ENCODE assay signal across 1 cellular context in the genomic region with DNA sequence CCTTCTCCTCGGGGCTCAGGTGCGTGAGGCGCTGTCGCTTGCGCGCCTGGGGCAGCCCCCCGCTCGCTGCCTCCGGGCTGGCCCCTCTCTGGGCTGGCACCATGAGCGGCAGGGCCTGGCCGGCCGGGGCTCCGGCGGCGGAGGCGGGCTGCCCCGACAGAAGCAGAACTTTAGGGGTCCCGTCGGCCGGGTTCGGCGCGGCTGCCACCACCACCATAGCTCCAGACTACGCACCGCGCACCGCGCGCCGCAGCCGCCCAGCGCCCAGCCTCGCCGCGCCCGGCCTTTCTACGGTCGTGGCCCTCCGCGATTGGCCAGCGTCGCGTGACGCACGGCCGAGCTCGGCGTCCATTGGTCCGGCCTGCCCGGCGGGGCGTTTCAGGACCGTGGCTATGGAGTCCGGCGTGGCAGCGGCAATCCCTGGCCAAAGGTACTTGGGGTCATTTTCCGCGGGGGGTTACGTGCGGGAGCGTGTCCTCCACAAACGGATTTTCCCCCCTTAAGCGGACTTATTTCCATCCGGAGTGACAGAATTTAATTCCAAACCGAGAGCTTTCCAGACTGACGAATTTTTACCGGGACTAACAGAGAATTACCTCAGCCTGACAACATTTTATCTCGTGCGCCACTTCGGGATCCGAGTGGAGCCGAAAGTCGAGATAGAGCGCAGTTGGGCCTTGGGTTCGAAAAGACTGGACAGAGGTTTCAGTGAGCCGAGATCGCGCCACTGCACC.
TF ChIP-seq lines count a peak whose summit lies in the region.

TSS of gene XBP1 (minus strand) at position 262 of the 734 bp plus-strand sequence.

TF ChIP-seq in K562, 482 proteins besides CTCF, POLR2A, EP300 and RAD21 (continued from another document and continues in another):
- TF ChIP-seq SFPQ (IDR thresholded peaks at IDR 0.05; ENCODE audit: low read depth, low read length) = no peak
- TF ChIP-seq ZBTB5 (IDR thresholded peaks at IDR 0.05) = no peak
- no peak for TF ChIP-seq SIRT6 (IDR thresholded peaks at IDR 0.05; ENCODE audit: low read depth, low read length)
- TF ChIP-seq CTCFL (IDR thresholded peaks at IDR 0.05; ENCODE audit: borderline replicate concordance, insufficient read depth, low read depth, low read length, poor library complexity, severe bottlenecking) = no peak
- TF ChIP-seq, protein P1, sequence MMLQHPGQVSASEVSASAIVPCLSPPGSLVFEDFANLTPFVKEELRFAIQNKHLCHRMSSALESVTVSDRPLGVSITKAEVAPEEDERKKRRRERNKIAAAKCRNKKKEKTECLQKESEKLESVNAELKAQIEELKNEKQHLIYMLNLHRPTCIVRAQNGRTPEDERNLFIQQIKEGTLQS (IDR thresholded peaks at IDR 0.05) = no peak
- TF ChIP-seq, protein P1 (CRISPR knock-in tag; conservative IDR thresholded peaks at IDR 0.05) = no peak
- peak; percentile 80 for TF ChIP-seq TAF7 (tag; IDR thresholded peaks at IDR 0.05)
- TF ChIP-seq ZNF311 (CRISPR knock-in tag; IDR thresholded peaks at IDR 0.05) = no peak
- no peak for TF ChIP-seq MYBL2 (IDR thresholded peaks at IDR 0.05; ENCODE audit: low read depth)
- no peak for TF ChIP-seq MYBL2 (CRISPR knock-in tag; IDR thresholded peaks at IDR 0.05; ENCODE audit: borderline replicate concordance)
- TF ChIP-seq SRSF9 (IDR thresholded peaks at IDR 0.05; ENCODE audit: borderline replicate concordance, low read depth, low read length) = no peak
- TF ChIP-seq NR2C1 (IDR thresholded peaks at IDR 0.05) = no peak
- TF ChIP-seq NR2C1 (tag; IDR thresholded peaks at IDR 0.05) = peak; percentile 41; the same call in 1 of the 2 replicates
- no peak for TF ChIP-seq XRCC4 (IDR thresholded peaks at IDR 0.05; ENCODE audit: extremely low read depth, insufficient read depth, insufficient read length)
- no peak for TF ChIP-seq MTA2 (IDR thresholded peaks at IDR 0.05; ENCODE audit: low read depth)
- no peak for TF ChIP-seq MCM5 (IDR thresholded peaks at IDR 0.05; ENCODE audit: low read depth)
- no peak for TF ChIP-seq ZNF511 (CRISPR knock-in tag; IDR thresholded peaks at IDR 0.05)
- no peak for TF ChIP-seq ELF2 (CRISPR knock-in tag; IDR thresholded peaks at IDR 0.05)
- TF ChIP-seq ARID2 (IDR thresholded peaks at IDR 0.05) = no peak
- TF ChIP-seq TEAD2 (tag; IDR thresholded peaks at IDR 0.05) = no peak
- TF ChIP-seq ZBTB26 (CRISPR knock-in tag; IDR thresholded peaks at IDR 0.05) = no peak
- TF ChIP-seq MYC (IDR thresholded peaks at IDR 0.05; ENCODE audit: low read depth, low read length) = peak; percentile 86
- no peak for TF ChIP-seq MYC (CRISPR knock-in tag; IDR thresholded peaks at IDR 0.05; ENCODE audit: borderline replicate concordance, low read depth)
- TF ChIP-seq SMARCE1 (IDR thresholded peaks at IDR 0.05) = 0 out of 2 replicates have a peak, but pooled peaks have one; percentile 11
- no peak for TF ChIP-seq GATAD2B (IDR thresholded peaks at IDR 0.05; ENCODE audit: borderline replicate concordance)
- TF ChIP-seq ZNF224 (CRISPR knock-in tag; IDR thresholded peaks at IDR 0.05) = no peak
- TF ChIP-seq HIVEP1 (CRISPR knock-in tag; IDR thresholded peaks at IDR 0.05) = no peak
- TF ChIP-seq MAFK (IDR thresholded peaks at IDR 0.05; ENCODE audit: low read length) = no peak
- TF ChIP-seq ZBTB9 (CRISPR knock-in tag; IDR thresholded peaks at IDR 0.05) = no peak
- TF ChIP-seq ATF7 (IDR thresholded peaks at IDR 0.05) = peak; percentile 67
- TF ChIP-seq, protein P2, sequence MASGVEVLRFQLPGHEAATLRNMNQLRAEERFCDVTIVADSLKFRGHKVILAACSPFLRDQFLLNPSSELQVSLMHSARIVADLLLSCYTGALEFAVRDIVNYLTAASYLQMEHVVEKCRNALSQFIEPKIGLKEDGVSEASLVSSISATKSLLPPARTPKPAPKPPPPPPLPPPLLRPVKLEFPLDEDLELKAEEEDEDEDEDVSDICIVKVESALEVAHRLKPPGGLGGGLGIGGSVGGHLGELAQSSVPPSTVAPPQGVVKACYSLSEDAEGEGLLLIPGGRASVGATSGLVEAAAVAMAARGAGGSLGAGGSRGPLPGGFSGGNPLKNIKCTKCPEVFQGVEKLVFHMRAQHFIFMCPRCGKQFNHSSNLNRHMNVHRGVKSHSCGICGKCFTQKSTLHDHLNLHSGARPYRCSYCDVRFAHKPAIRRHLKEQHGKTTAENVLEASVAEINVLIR (CRISPR knock-in tag; IDR thresholded peaks at IDR 0.05) = peak; percentile 55; the same call in 1 of the 2 replicates
- TF ChIP-seq FUS (optimal IDR thresholded peaks at IDR 0.05; ENCODE audit: low read depth, low read length) = no peak
- no peak for TF ChIP-seq FOXJ2 (tag; IDR thresholded peaks at IDR 0.05)
- peak; percentile 85 for TF ChIP-seq CXXC5 (CRISPR knock-in tag; IDR thresholded peaks at IDR 0.05)
- no peak for TF ChIP-seq JUN (IDR thresholded peaks at IDR 0.05; ENCODE audit: borderline replicate concordance, low read depth, low read length)
- no peak for TF ChIP-seq JUN (CRISPR knock-in tag; IDR thresholded peaks at IDR 0.05; ENCODE audit: borderline replicate concordance)
- TF ChIP-seq SREBF1 (IDR thresholded peaks at IDR 0.05; ENCODE audit: borderline replicate concordance, low read depth, low read length) = no peak
- no peak for TF ChIP-seq ZC3H8 (IDR thresholded peaks at IDR 0.05)
- no peak for TF ChIP-seq SNRNP70 (optimal IDR thresholded peaks at IDR 0.05; ENCODE audit: low read depth, low read length)
- TF ChIP-seq, protein P3, sequence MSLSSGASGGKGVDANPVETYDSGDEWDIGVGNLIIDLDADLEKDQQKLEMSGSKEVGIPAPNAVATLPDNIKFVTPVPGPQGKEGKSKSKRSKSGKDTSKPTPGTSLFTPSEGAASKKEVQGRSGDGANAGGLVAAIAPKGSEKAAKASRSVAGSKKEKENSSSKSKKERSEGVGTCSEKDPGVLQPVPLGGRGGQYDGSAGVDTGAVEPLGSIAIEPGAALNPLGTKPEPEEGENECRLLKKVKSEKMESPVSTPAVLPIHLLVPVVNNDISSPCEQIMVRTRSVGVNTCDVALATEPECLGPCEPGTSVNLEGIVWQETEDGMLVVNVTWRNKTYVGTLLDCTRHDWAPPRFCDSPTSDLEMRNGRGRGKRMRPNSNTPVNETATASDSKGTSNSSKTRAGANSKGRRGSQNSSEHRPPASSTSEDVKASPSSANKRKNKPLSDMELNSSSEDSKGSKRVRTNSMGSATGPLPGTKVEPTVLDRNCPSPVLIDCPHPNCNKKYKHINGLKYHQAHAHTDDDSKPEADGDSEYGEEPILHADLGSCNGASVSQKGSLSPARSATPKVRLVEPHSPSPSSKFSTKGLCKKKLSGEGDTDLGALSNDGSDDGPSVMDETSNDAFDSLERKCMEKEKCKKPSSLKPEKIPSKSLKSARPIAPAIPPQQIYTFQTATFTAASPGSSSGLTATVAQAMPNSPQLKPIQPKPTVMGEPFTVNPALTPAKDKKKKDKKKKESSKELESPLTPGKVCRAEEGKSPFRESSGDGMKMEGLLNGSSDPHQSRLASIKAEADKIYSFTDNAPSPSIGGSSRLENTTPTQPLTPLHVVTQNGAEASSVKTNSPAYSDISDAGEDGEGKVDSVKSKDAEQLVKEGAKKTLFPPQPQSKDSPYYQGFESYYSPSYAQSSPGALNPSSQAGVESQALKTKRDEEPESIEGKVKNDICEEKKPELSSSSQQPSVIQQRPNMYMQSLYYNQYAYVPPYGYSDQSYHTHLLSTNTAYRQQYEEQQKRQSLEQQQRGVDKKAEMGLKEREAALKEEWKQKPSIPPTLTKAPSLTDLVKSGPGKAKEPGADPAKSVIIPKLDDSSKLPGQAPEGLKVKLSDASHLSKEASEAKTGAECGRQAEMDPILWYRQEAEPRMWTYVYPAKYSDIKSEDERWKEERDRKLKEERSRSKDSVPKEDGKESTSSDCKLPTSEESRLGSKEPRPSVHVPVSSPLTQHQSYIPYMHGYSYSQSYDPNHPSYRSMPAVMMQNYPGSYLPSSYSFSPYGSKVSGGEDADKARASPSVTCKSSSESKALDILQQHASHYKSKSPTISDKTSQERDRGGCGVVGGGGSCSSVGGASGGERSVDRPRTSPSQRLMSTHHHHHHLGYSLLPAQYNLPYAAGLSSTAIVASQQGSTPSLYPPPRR (CRISPR knock-in tag; IDR thresholded peaks at IDR 0.05; ENCODE audit: borderline replicate concordance) = no peak
- 0 out of 2 replicates have a peak, but pooled peaks have one; percentile 35 for TF ChIP-seq ATF6 (CRISPR knock-in tag; IDR thresholded peaks at IDR 0.05)
